Comparison of ENCODE assay signal across 9 cellular contexts in genomic region chr12:12007001-12007712, GRCh38.
DNase-seq lines count a peak whose midpoint lies in the region; ATAC-seq and TF ChIP-seq lines count a peak whose summit lies in the region.
"Had no signal": no experiment of that assay in that cellular context is flagged by ENCODE, and none has a peak within 500 bp of the region (broad histone marks: within the 10 kb centered on the region; RNA-seq: fewer than 3 reads in every experiment).

No MANE protein-coding gene starts in this region.

- peak overlapping the region; percentile 94; the same call in 1 of the 2 replicates for H3K27ac ChIP-seq in PC-9
- H3K27ac ChIP-seq: neutrophil had no signal

- ATAC-seq in Right ventricle myocardium superior (ENCODE audit: poor library complexity), result no peak

- intact Hi-C loops in PC-9 (cut with micrococcal nuclease; ENCODE audit: unreplicated experiment) (loop anchor here (5.0 to 10.0 kb wide), 2 partner anchors 210 to 272 kb away; no protein-coding TSS in a partner anchor), Right ventricle myocardium superior (cut with DNase I) (no loop called here)
- intact Hi-C loops in activated T-helper 2 cell treated with anti-CD3 and anti-CD28 coated beads, Interferon-gamma antibody, Interleukin-2, Interleukin-4, amounts not matched to agents 10 μg/mL and 5 μg/mL and 100 μg/mL, durations not matched to agents 14 hours and 24 hours and 36 hours (cut with micrococcal nuclease), result loop anchor here (1.0 to 5.0 kb wide), 8 partner anchors 9 to 1704 kb away; partner anchors contain the start of gene CDKN1B

- CTCF ChIA-PET in PC-9 (lab: Charles Lee), result no interaction called here

- H3K4me1 Mint-ChIP-seq in activated T-helper 2 cell treated with anti-CD3 and anti-CD28 coated beads, Interferon-gamma antibody, Interleukin-2, Interleukin-4, amounts not matched to agents 10 μg/mL and 5 μg/mL and 100 μg/mL, durations not matched to agents 14 hours and 24 hours and 36 hours (ENCODE audit: low read depth), result peaks cover 73% of the 10 kb centered on the region
- peaks cover 16% of the 10 kb centered on the region for H3K4me1 Mint-ChIP-seq in progenitor cell of endocrine pancreas (ENCODE audit: low read depth)

- H2AFZ ChIP-seq in PC-9, result no peak overlapping the region

- peaks cover 8% of the 10 kb centered on the region for H3K9me3 Mint-ChIP-seq in activated T-helper 2 cell treated with anti-CD3 and anti-CD28 coated beads, Interferon-gamma antibody, Interleukin-2, Interleukin-4, amounts not matched to agents 10 μg/mL and 5 μg/mL and 100 μg/mL, durations not matched to agents 14 hours and 24 hours and 36 hours
- H3K9me3 Mint-ChIP-seq in progenitor cell of endocrine pancreas (ENCODE audit: low read depth), result no peaks in the 10 kb centered on the region

- no peak overlapping the region for H3K4me3 ChIP-seq in PC-9

- no peaks in the 10 kb centered on the region for H3K79me2 ChIP-seq in PC-9 (ENCODE audit: low read depth)

- POLR2A ChIA-PET in PC-9 (lab: Charles Lee; ENCODE audit: unreplicated experiment), result no interaction called here

- no peaks in the 10 kb centered on the region for H3K27me3 ChIP-seq in PC-9 (ENCODE audit: insufficient read depth, low read depth)
- H3K27me3 ChIP-seq: neutrophil had no signal

- H3K9me3 ChIP-seq in PC-9 (ENCODE audit: insufficient read depth, low read depth), result no peaks in the 10 kb centered on the region
- H3K9me3 ChIP-seq: neutrophil had no signal

- H3K4me1 ChIP-seq in PC-9 (replicated peaks; ENCODE audit: insufficient read depth), result peaks cover 45% of the 10 kb centered on the region

- peak overlapping the region; percentile 60 for H3K4me3 Mint-ChIP-seq in activated T-helper 2 cell treated with anti-CD3 and anti-CD28 coated beads, Interferon-gamma antibody, Interleukin-2, Interleukin-4, amounts not matched to agents 10 μg/mL and 5 μg/mL and 100 μg/mL, durations not matched to agents 14 hours and 24 hours and 36 hours (ENCODE audit: low read depth)
- no peak overlapping the region for H3K4me3 Mint-ChIP-seq in progenitor cell of endocrine pancreas (ENCODE audit: low read depth)

- no peak overlapping the region for H3K4me2 ChIP-seq in PC-9

- peaks cover 12% of the 10 kb centered on the region for H3K36me3 Mint-ChIP-seq in activated T-helper 2 cell treated with anti-CD3 and anti-CD28 coated beads, Interferon-gamma antibody, Interleukin-2, Interleukin-4, amounts not matched to agents 10 μg/mL and 5 μg/mL and 100 μg/mL, durations not matched to agents 14 hours and 24 hours and 36 hours (ENCODE audit: low read depth)
- H3K36me3 Mint-ChIP-seq in progenitor cell of endocrine pancreas (ENCODE audit: insufficient read depth), result peaks cover 1% of the 10 kb centered on the region

- peak overlapping the region; percentile 96 for H3K27ac Mint-ChIP-seq in activated T-helper 2 cell treated with anti-CD3 and anti-CD28 coated beads, Interferon-gamma antibody, Interleukin-2, Interleukin-4, amounts not matched to agents 10 μg/mL and 5 μg/mL and 100 μg/mL, durations not matched to agents 14 hours and 24 hours and 36 hours
- H3K27ac Mint-ChIP-seq in progenitor cell of endocrine pancreas, result no peak overlapping the region

- no peaks in the 10 kb centered on the region for H4K20me1 ChIP-seq in PC-9 (ENCODE audit: insufficient read depth)

- H3F3A ChIP-seq in PC-9 (ENCODE audit: insufficient read depth, low read depth), result peaks cover 35% of the 10 kb centered on the region

- BruUV-seq in PC-9 (replicated peaks; lab: Mats Ljungman, UMichigan), result no TSS peak

- H3K27me3 Mint-ChIP-seq in activated T-helper 2 cell treated with anti-CD3 and anti-CD28 coated beads, Interferon-gamma antibody, Interleukin-2, Interleukin-4, amounts not matched to agents 10 μg/mL and 5 μg/mL and 100 μg/mL, durations not matched to agents 14 hours and 24 hours and 36 hours (ENCODE audit: low read depth), result peaks cover 8% of the 10 kb centered on the region
- H3K27me3 Mint-ChIP-seq in progenitor cell of endocrine pancreas, result peaks cover 21% of the 10 kb centered on the region

- no peaks in the 10 kb centered on the region for H3K36me3 ChIP-seq in PC-9 (ENCODE audit: low read depth)
- H3K36me3 ChIP-seq: neutrophil had no signal

- TF ChIP-seq CTCF in PC-9 (conservative IDR thresholded peaks at IDR 0.05) (no peak), progenitor cell of endocrine pancreas (IDR thresholded peaks at IDR 0.05; ENCODE audit: unreplicated experiment) (no peak)

- DNase-seq in Daoy (ENCODE audit: low read depth), result peak; percentile 84
- no peak for DNase-seq in PC-9
- peak; percentile 28 for DNase-seq in activated T-helper 2 cell treated with anti-CD3 and anti-CD28 coated beads, Interferon-gamma antibody, Interleukin-2, Interleukin-4, amounts not matched to agents 10 μg/mL and 5 μg/mL and 100 μg/mL, durations not matched to agents 14 hours and 24 hours and 36 hours (ENCODE audit: low spot score)
- peak; percentile 59 for DNase-seq in stimulated activated CD4-positive, alpha-beta T cell treated with anti-CD3 and anti-CD28 coated beads, Interleukin-12 subunit alpha, Interleukin-12 subunit beta, amount 100 ng/mL, for 4 hours
- no peak for DNase-seq in progenitor cell of endocrine pancreas (ENCODE audit: low spot score, unreplicated experiment)
- DNase-seq in HuH-7.5 (ENCODE audit: low spot score), result no peak
- no peak for DNase-seq in Right ventricle myocardium superior
- no peak for DNase-seq in hepatic stellate cell (ENCODE audit: low spot score)

- H3K9me2 ChIP-seq in PC-9 (ENCODE audit: insufficient read depth), result no peaks in the 10 kb centered on the region

Comparison
In these comparisons a context has a peak if more than half of its experiments do, and no peak if none do; other contexts are left out.
1. DNase-seq: peak in Daoy (single experiment), activated T-helper 2 cell treated with anti-CD3 and anti-CD28 coated beads, Interferon-gamma antibody, Interleukin-2, Interleukin-4, amounts not matched to agents 10 μg/mL and 5 μg/mL and 100 μg/mL, durations not matched to agents 14 hours and 24 hours and 36 hours (single experiment) and stimulated activated CD4-positive, alpha-beta T cell treated with anti-CD3 and anti-CD28 coated beads, Interleukin-12 subunit alpha, Interleukin-12 subunit beta, amount 100 ng/mL, for 4 hours (single experiment); none in PC-9 (0 of 2), progenitor cell of endocrine pancreas (single experiment), HuH-7.5 (single experiment), Right ventricle myocardium superior (single experiment) and hepatic stellate cell (single experiment).